Comparison of ENCODE assay signal across 12 cellular contexts in the genomic region with DNA sequence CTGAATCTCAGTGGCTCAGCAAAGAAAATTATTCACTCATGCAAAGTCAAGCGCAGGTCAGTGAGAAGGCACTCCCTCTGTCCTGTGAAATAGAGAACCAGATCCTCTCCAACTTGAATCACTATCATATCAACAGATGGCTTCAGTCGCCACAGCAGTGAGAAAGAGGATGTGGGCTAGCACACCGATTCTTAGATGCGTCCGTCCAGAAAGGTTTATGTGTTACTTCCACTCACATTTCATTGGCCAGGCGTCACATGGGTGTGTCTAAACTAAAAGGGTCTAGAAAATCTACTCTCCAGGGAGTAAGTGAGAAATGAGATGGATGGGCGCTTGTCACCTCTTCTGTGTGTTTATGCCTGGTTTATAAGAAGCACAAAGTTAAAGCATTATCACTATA.
A peak's percentile ranks its signal among the peaks of the same experiment; 100 is the strongest.
DNase-seq lines count a peak whose midpoint lies in the region; ATAC-seq and TF ChIP-seq lines count a peak whose summit lies in the region.
"Had no signal": no experiment of that assay in that cellular context is flagged by ENCODE, and none has a peak within 500 bp of the region (broad histone marks: within the 10 kb centered on the region; RNA-seq: fewer than 3 reads in every experiment).

No MANE protein-coding gene starts in this region.

- peaks cover 30% of the 10 kb centered on the region for H3K27me3 Mint-ChIP-seq in osteocyte (ENCODE audit: unreplicated experiment)

- DNase-seq in Daoy (ENCODE audit: low read depth) (peak; percentile 28), NAMALWA (ENCODE audit: low spot score) (peak; percentile 13), erythroblast (lab: John Stamatoyannopoulos, UW) (no peak), spleen (no peak), osteocyte (ENCODE audit: extremely low spot score, unreplicated experiment) (no peak)
- DNase-seq: left cardiac atrium, NCI-H1694 treated with DMSO at 0.1 percent for 48 hours, pancreas, uterus had no signal

- 36 to 56% (median 48%) methylated on average over 7 of the region's 7 CpGs for WGBS in spleen, 5 donors

- H3K9me3 Mint-ChIP-seq in osteocyte (ENCODE audit: unreplicated experiment): no peaks in the 10 kb centered on the region

- H3K27me3 ChIP-seq in spleen (replicated peaks in 1 of 7): no peaks in the 10 kb centered on the region
- H3K27me3 ChIP-seq: pancreas, uterus had no signal

- intact Hi-C loops in spleen (cut with DNase I; ENCODE audit: low total_unique reads): no loop called here

- H3K4me1 ChIP-seq in spleen: no peaks in the 10 kb centered on the region
- H3K4me1 ChIP-seq: pancreas, uterus had no signal

- H3K4me3 Mint-ChIP-seq in osteocyte (ENCODE audit: unreplicated experiment): no peak overlapping the region

- no peak overlapping the region for H3K27ac Mint-ChIP-seq in osteocyte (ENCODE audit: unreplicated experiment)

- no peak overlapping the region for H3K4me3 ChIP-seq in spleen
- H3K4me3 ChIP-seq: pancreas, uterus had no signal

- H3K36me3 Mint-ChIP-seq in osteocyte (ENCODE audit: unreplicated experiment): no peaks in the 10 kb centered on the region

- no peak for TF ChIP-seq CTCF in spleen (IDR thresholded peaks at IDR 0.05 in 8 of 11, conservative IDR thresholded peaks at IDR 0.05 in 3 of 11)
- no peak for TF ChIP-seq CTCF in osteocyte (IDR thresholded peaks at IDR 0.05)

- H3K4me1 Mint-ChIP-seq in osteocyte (ENCODE audit: unreplicated experiment): peaks cover 11% of the 10 kb centered on the region

- H3K36me3 ChIP-seq in spleen: no peaks in the 10 kb centered on the region
- H3K36me3 ChIP-seq: pancreas, uterus had no signal

- TF ChIP-seq POLR2A in erythroblast (IDR thresholded peaks at IDR 0.05; ENCODE audit: low read length) (no peak), spleen (IDR thresholded peaks at IDR 0.05) (no peak)

- H3K27ac ChIP-seq in spleen: no peak overlapping the region
- H3K27ac ChIP-seq: pancreas, uterus had no signal

- ATAC-seq in GM19452 (IDR thresholded peaks at IDR 0.05; ENCODE audit: unreplicated experiment): peak; percentile 99
- ATAC-seq in HG03060 (IDR thresholded peaks at IDR 0.05; ENCODE audit: low read depth, unreplicated experiment): peak; percentile 66
- ATAC-seq in HG03442 (IDR thresholded peaks at IDR 0.05; ENCODE audit: unreplicated experiment): no peak
- ATAC-seq: left cardiac atrium, pancreas had no signal

- no peaks in the 10 kb centered on the region for H3K9me3 ChIP-seq in spleen
- H3K9me3 ChIP-seq: pancreas, uterus had no signal

Comparison
In these comparisons a context has a peak if more than half of its experiments do, and no peak if none do; other contexts are left out.
1. DNase-seq: peak in Daoy (single experiment) and NAMALWA (single experiment); none in erythroblast (0 of 2), spleen (single experiment) and osteocyte (single experiment).